8 cellular contexts compared by ENCODE assay signal in genomic region chr1:24149854-24150227, GRCh38. TPM values are rescaled to one million over a fixed set of nuclear protein-coding genes. Genes with fewer than 3 reads are reported as not detected.
DNase-seq lines count a peak whose midpoint lies in the region; ATAC-seq and TF ChIP-seq lines count a peak whose summit lies in the region.

No MANE protein-coding gene starts in this region.

- peak overlapping the region; percentile 72 for H3K4me3 ChIP-seq in OCI-LY1 (ENCODE audit: low read depth, low read length, poor library complexity, severe bottlenecking)
- no peak overlapping the region for H3K4me3 ChIP-seq in astrocyte of the spinal cord (ENCODE audit: low read depth, low read length)
- H3K4me3 ChIP-seq in naive thymus-derived CD4-positive, alpha-beta T cell (ENCODE audit: low read length) = no peak overlapping the region

- peaks cover 1% of the 10 kb centered on the region; the same call in 1 of the 2 replicates for H3K36me3 ChIP-seq in OCI-LY1 (ENCODE audit: insufficient read depth, low read length)
- H3K36me3 ChIP-seq in naive thymus-derived CD4-positive, alpha-beta T cell (ENCODE audit: control insufficient read depth in 2 of 3, insufficient read depth in 3 of 3, low read length in 3 of 3) = no peaks in the 10 kb centered on the region

- no peak overlapping the region for H3K27ac ChIP-seq in OCI-LY1 (ENCODE audit: low read depth, low read length, poor library complexity, severe bottlenecking)
- H3K27ac ChIP-seq in naive thymus-derived CD4-positive, alpha-beta T cell (ENCODE audit: low read depth, low read length) = no peak overlapping the region

- H3F3A ChIP-seq in OCI-LY1 (ENCODE audit: insufficient read depth, low read length) = peaks cover 3% of the 10 kb centered on the region; the same call in 1 of the 2 replicates

- H3K9me2 ChIP-seq in OCI-LY1 (ENCODE audit: low read depth, low read length) = no peaks in the 10 kb centered on the region

- TF ChIP-seq CTCF in OCI-LY1 (IDR thresholded peaks at IDR 0.05; ENCODE audit: low read length) = no peak
- no peak for TF ChIP-seq CTCF in astrocyte of the spinal cord (IDR thresholded peaks at IDR 0.05; ENCODE audit: low read depth, low read length)
- no peak for TF ChIP-seq CTCF in endothelial cell (IDR thresholded peaks at IDR 0.05; ENCODE audit: unreplicated experiment)

- in situ Hi-C loops in astrocyte of the spinal cord (cut with HindIII; ENCODE audit: low sequenced_read_pairs) = no loop called here

- H3K9ac ChIP-seq in OCI-LY1 (ENCODE audit: low read length) = peak overlapping the region; percentile 42; the same call in 1 of the 2 replicates

- H3K79me2 ChIP-seq in OCI-LY1 (ENCODE audit: insufficient read depth, low read length) = no peaks in the 10 kb centered on the region

- CTCF ChIA-PET in naive thymus-derived CD4-positive, alpha-beta T cell (lab: Charles Lee) = interaction anchor here (0.6 to 2.7 kb wide), 12 partner anchors 9 to 687 kb away, joined by 3 to 30 read pairs (median 4); no protein-coding TSS in a partner anchor

- H3K9me3 Mint-ChIP-seq in naive thymus-derived CD4-positive, alpha-beta T cell = no peaks in the 10 kb centered on the region
- H3K9me3 Mint-ChIP-seq in endothelial cell (ENCODE audit: unreplicated experiment) = no peaks in the 10 kb centered on the region

- H3K4me1 ChIP-seq in OCI-LY1 (ENCODE audit: insufficient read depth, low read length, severe bottlenecking) = peaks cover 44% of the 10 kb centered on the region
- H3K4me1 ChIP-seq in naive thymus-derived CD4-positive, alpha-beta T cell (ENCODE audit: control insufficient read depth in 2 of 2, insufficient read depth in 2 of 2, low read length in 2 of 2) = peaks cover 4 to 10% of the 10 kb centered on the region in 2 donors

- peaks cover 1% of the 10 kb centered on the region; the same call in 1 of the 2 replicates for H3K27me3 ChIP-seq in OCI-LY1 (ENCODE audit: insufficient read depth, low read length)
- no peaks in the 10 kb centered on the region for H3K27me3 ChIP-seq in naive thymus-derived CD4-positive, alpha-beta T cell (ENCODE audit: control insufficient read depth in 2 of 2, insufficient read depth in 2 of 2, low read length in 2 of 2)

- H3K4me3 Mint-ChIP-seq in naive thymus-derived CD4-positive, alpha-beta T cell = peak overlapping the region in 1 of 10 donors; percentile 71
- no peak overlapping the region for H3K4me3 Mint-ChIP-seq in endothelial cell (ENCODE audit: unreplicated experiment)

- H4K20me1 ChIP-seq in OCI-LY1 (ENCODE audit: insufficient read depth, low read length) = no peaks in the 10 kb centered on the region

- peaks cover 27 to 51% (median 40%) of the 10 kb centered on the region in 5 donors for H3K27me3 Mint-ChIP-seq in naive thymus-derived CD4-positive, alpha-beta T cell
- H3K27me3 Mint-ChIP-seq in endothelial cell (ENCODE audit: unreplicated experiment) = peaks cover 4% of the 10 kb centered on the region

- POLR2A ChIA-PET in naive thymus-derived CD4-positive, alpha-beta T cell (lab: Charles Lee) = interaction anchor here (0.6 kb wide), 1 partner anchor 169 kb away, joined by 4 read pairs; no protein-coding TSS in a partner anchor

- peak overlapping the region; percentile 89 for H3K4me2 ChIP-seq in OCI-LY1 (ENCODE audit: low read length)

- no peak overlapping the region for H3K27ac Mint-ChIP-seq in naive thymus-derived CD4-positive, alpha-beta T cell
- H3K27ac Mint-ChIP-seq in endothelial cell (ENCODE audit: unreplicated experiment) = no peak overlapping the region

- H3K4me1 Mint-ChIP-seq in naive thymus-derived CD4-positive, alpha-beta T cell = peaks cover 9 to 18% (median 14%) of the 10 kb centered on the region in 7 donors
- H3K4me1 Mint-ChIP-seq in endothelial cell (ENCODE audit: unreplicated experiment) = peaks cover 13% of the 10 kb centered on the region

- no peak overlapping the region for H2AFZ ChIP-seq in OCI-LY1 (ENCODE audit: low read length)

- H3K9me3 ChIP-seq in OCI-LY1 (ENCODE audit: low read length) = no peaks in the 10 kb centered on the region
- H3K9me3 ChIP-seq in naive thymus-derived CD4-positive, alpha-beta T cell (ENCODE audit: control insufficient read depth in 2 of 3, low read length in 3 of 3) = no peaks in the 10 kb centered on the region

- DNase-seq in COLO829 (ENCODE audit: low spot score) (peak; percentile 61), astrocyte of the spinal cord (ENCODE audit: low read depth, low spot score) (peak; percentile 38), NAMALWA (ENCODE audit: low spot score) (no peak), endothelial cell (ENCODE audit: low spot score) (no peak)
- peak in 2 of 9 donors; percentile 2 to 27 for DNase-seq in naive thymus-derived CD4-positive, alpha-beta T cell

- ATAC-seq in naive thymus-derived CD4-positive, alpha-beta T cell = peak; percentile 55
- ATAC-seq in HG02884 (IDR thresholded peaks at IDR 0.05; ENCODE audit: unreplicated experiment) (no peak), HG03280 (IDR thresholded peaks at IDR 0.05; ENCODE audit: unreplicated experiment) (no peak)

- intact Hi-C loops in naive thymus-derived CD4-positive, alpha-beta T cell (cut with micrococcal nuclease) = loop anchor here (1.0 to 5.0 kb wide), 5 partner anchors 37 to 681 kb away; partner anchors contain the start of genes IFNLR1 (in 2 of the 2) and SRSF10 (in 1 of the 2)

- no peaks in the 10 kb centered on the region for H3K36me3 Mint-ChIP-seq in naive thymus-derived CD4-positive, alpha-beta T cell
- no peaks in the 10 kb centered on the region for H3K36me3 Mint-ChIP-seq in endothelial cell (ENCODE audit: low read depth, unreplicated experiment)

RNA-seq across cellular contexts. Expression of gene IL22RA1, which starts 6.9 kb away (rescaled TPM):
- not detected for total RNA-seq in naive thymus-derived CD4-positive, alpha-beta T cell
- polyA plus RNA-seq in naive thymus-derived CD4-positive, alpha-beta T cell = not detected
- not detected for total RNA-seq in endothelial cell (ENCODE audit: unreplicated experiment)

RNA-seq across cellular contexts. Expression of gene IFNLR1, which starts 37.2 kb away (rescaled TPM):
- total RNA-seq in naive thymus-derived CD4-positive, alpha-beta T cell = 1 to 10 TPM; 1.0 to 3.9 (median 2.6) TPM
- under 1 TPM; 0.08 to 0.75 TPM for polyA plus RNA-seq in naive thymus-derived CD4-positive, alpha-beta T cell
- total RNA-seq in endothelial cell (ENCODE audit: unreplicated experiment) = 3.1 TPM

RNA-seq across cellular contexts. Expression of gene MYOM3, which starts 37.9 kb away (rescaled TPM):
- not detected for total RNA-seq in naive thymus-derived CD4-positive, alpha-beta T cell
- not detected for polyA plus RNA-seq in naive thymus-derived CD4-positive, alpha-beta T cell
- 0.59 TPM for total RNA-seq in endothelial cell (ENCODE audit: unreplicated experiment)

Comparison
In these comparisons a context has a peak if more than half of its experiments do, and no peak if none do; other contexts are left out.
1. DNase-seq: peak in COLO829 (single experiment) and astrocyte of the spinal cord (single experiment); none in NAMALWA (single experiment) and endothelial cell (single experiment).